ENCODE assay signal across 22 cellular contexts in genomic region chr22:48070760-48071159, GRCh38.
A peak's percentile ranks its signal among the peaks of the same experiment; 100 is the strongest.
DNase-seq lines count a peak whose midpoint lies in the region; TF ChIP-seq lines count a peak whose summit lies in the region.
"Had no signal": no experiment of that assay in that cellular context is flagged by ENCODE, and none has a peak within 500 bp of the region (broad histone marks: within the 10 kb centered on the region; RNA-seq: fewer than 3 reads in every experiment).

No MANE protein-coding gene starts in this region.

- H3K27ac ChIP-seq in neural progenitor cell = no peak overlapping the region
- H3K27ac ChIP-seq: BLaER1 treated with 17β-estradiol and CSF1 and Interleukin-3, amounts not matched to agents 10 nM and 100 nM; HL-60; Peyer's patch; SK-N-MC had no signal

- no peaks in the 10 kb centered on the region for H4K20me1 ChIP-seq in neural progenitor cell (ENCODE audit: low read depth)
- H4K20me1 ChIP-seq: BLaER1 treated with 17β-estradiol and CSF1 and Interleukin-3, amounts not matched to agents 10 nM and 100 nM had no signal

- peaks cover 22% of the 10 kb centered on the region for H3K4me1 Mint-ChIP-seq in neural progenitor cell
- H3K4me1 Mint-ChIP-seq: T-cell had no signal

- no peaks in the 10 kb centered on the region for H3F3A ChIP-seq in neural progenitor cell (ENCODE audit: low read depth)

- H3K79me2 ChIP-seq in neural progenitor cell (ENCODE audit: low read depth) = no peaks in the 10 kb centered on the region

- H3K27me3 Mint-ChIP-seq in neural progenitor cell (ENCODE audit: insufficient read depth, low read depth) = peaks cover 19% of the 10 kb centered on the region

- H3K4me1 ChIP-seq in neural progenitor cell = peaks cover 13% of the 10 kb centered on the region
- H3K4me1 ChIP-seq: Peyer's patch had no signal

- no peak overlapping the region for H3K9ac ChIP-seq in neural progenitor cell
- H3K9ac ChIP-seq: BLaER1 treated with 17β-estradiol and CSF1 and Interleukin-3, amounts not matched to agents 10 nM and 100 nM had no signal

- no peak overlapping the region for H3K4me3 Mint-ChIP-seq in neural progenitor cell
- H3K4me3 Mint-ChIP-seq: CD8-positive, alpha-beta T cell; T-cell had no signal

- peak overlapping the region; percentile 29 for H3K27ac Mint-ChIP-seq in neural progenitor cell
- H3K27ac Mint-ChIP-seq: CD8-positive, alpha-beta T cell; T-cell had no signal

- in situ Hi-C loops in SK-MEL-5 (cut with HindIII; ENCODE audit: low pct_unique_long_range_greater_than_20kb, low sequenced_read_pairs) = no loop called here

- H3K9me3 Mint-ChIP-seq in neural progenitor cell = peaks cover 9% of the 10 kb centered on the region
- H3K9me3 Mint-ChIP-seq: CD8-positive, alpha-beta T cell; T-cell had no signal

- H3K9me3 ChIP-seq in neural progenitor cell (ENCODE audit: low read depth) = no peaks in the 10 kb centered on the region
- H3K9me3 ChIP-seq: MG63, Peyer's patch had no signal

- H3K27me3 ChIP-seq in neural progenitor cell = no peaks in the 10 kb centered on the region
- H3K27me3 ChIP-seq: BLaER1 treated with 17β-estradiol and CSF1 and Interleukin-3, amounts not matched to agents 10 nM and 100 nM; MG63; Peyer's patch had no signal

- TF ChIP-seq CTCF in GM12873 (IDR thresholded peaks at IDR 0.05; ENCODE audit: insufficient read depth, low read depth, low read length, missing control alignments) (peak; percentile 3), neural progenitor cell (IDR thresholded peaks at IDR 0.05) (peak; percentile 29)

- no peak overlapping the region for H3K4me2 ChIP-seq in neural progenitor cell

- peak; percentile 55 for DNase-seq in NCI-H1694 treated with DMSO at 0.1 percent for 48 hours (lab: John Stamatoyannopoulos, UW)
- peak; percentile 44 for DNase-seq in SK-MEL-5 (ENCODE audit: low read depth, low spot score)
- DNase-seq in neural progenitor cell (ENCODE audit: low spot score) = peak; percentile 33
- DNase-seq in HuH-7.5 (ENCODE audit: low spot score) = no peak
- DNase-seq in cortex of kidney (lab: John Stamatoyannopoulos, UW) = no peak
- no peak for DNase-seq in NCI-H510A (lab: John Stamatoyannopoulos, UW)
- DNase-seq: Calu3; CD8-positive, alpha-beta T cell; IMR-90; MG63; NCI-H1092 treated with DMSO at 0.1 percent for 48 hours; NCI-H146; NCI-H2107; NCI-H2227 treated with DMSO at 0.1 percent for 48 hours; NCI-H82; T-cell; T-helper 9 cell had no signal

- H3K36me3 Mint-ChIP-seq in neural progenitor cell = peaks cover 2% of the 10 kb centered on the region
- H3K36me3 Mint-ChIP-seq: CD8-positive, alpha-beta T cell; T-cell had no signal

- H2AFZ ChIP-seq in neural progenitor cell (replicated peaks) = no peak overlapping the region

- no peaks in the 10 kb centered on the region for H3K36me3 ChIP-seq in neural progenitor cell
- H3K36me3 ChIP-seq: BLaER1 treated with 17β-estradiol and CSF1 and Interleukin-3, amounts not matched to agents 10 nM and 100 nM; MG63; Peyer's patch had no signal

- H3K4me3 ChIP-seq in neural progenitor cell = no peak overlapping the region
- H3K4me3 ChIP-seq: BLaER1 treated with 17β-estradiol and CSF1 and Interleukin-3, amounts not matched to agents 10 nM and 100 nM; MG63; Peyer's patch; SK-N-MC had no signal

Comparison
In these comparisons a context has a peak if more than half of its experiments do, and no peak if none do; other contexts are left out.
1. DNase-seq: peak in NCI-H1694 treated with DMSO at 0.1 percent for 48 hours (single experiment), SK-MEL-5 (single experiment) and neural progenitor cell (single experiment); none in HuH-7.5 (single experiment), cortex of kidney (single experiment) and NCI-H510A (single experiment).